22 cellular contexts compared by ENCODE assay signal in genomic region chr6:134432036-134432435, GRCh38.
DNase-seq lines count a peak whose midpoint lies in the region; ATAC-seq and TF ChIP-seq lines count a peak whose summit lies in the region.
"Had no signal": no experiment of that assay in that cellular context is flagged by ENCODE, and none has a peak within 500 bp of the region (broad histone marks: within the 10 kb centered on the region; RNA-seq: fewer than 3 reads in every experiment).

No MANE protein-coding gene starts in this region.

- no peaks in the 10 kb centered on the region for H3K79me2 ChIP-seq in fibroblast of lung (ENCODE audit: control insufficient read depth, insufficient read depth, low read length)

- no peak overlapping the region for H2AFZ ChIP-seq in fibroblast of lung (ENCODE audit: low read length)

- no peaks in the 10 kb centered on the region for H4K20me1 ChIP-seq in fibroblast of lung (ENCODE audit: control insufficient read depth, extremely low read depth, insufficient read depth, low read length)
- H4K20me1 ChIP-seq: BLaER1 had no signal

- no peaks in the 10 kb centered on the region for H3K36me3 Mint-ChIP-seq in HFFc6 (ENCODE audit: low read depth)
- no peaks in the 10 kb centered on the region for H3K36me3 Mint-ChIP-seq in activated T-helper 17 cell treated with anti-CD3 and anti-CD28 coated beads, Interleukin-2, amount 50 U/mL, for 72 hours (ENCODE audit: low read depth)

- no peak overlapping the region for H3K9ac ChIP-seq in fibroblast of lung (ENCODE audit: insufficient read depth, low read length)
- H3K9ac ChIP-seq: BLaER1 had no signal

- no peak overlapping the region for H3K4me2 ChIP-seq in fibroblast of lung (ENCODE audit: extremely low read depth, insufficient read depth, low read length)
- H3K4me2 ChIP-seq: BLaER1 had no signal

- H3K4me3 ChIP-seq in AG10803 (ENCODE audit: low read length) = no peak overlapping the region
- no peak overlapping the region for H3K4me3 ChIP-seq in fibroblast of lung (replicated peaks in 1 of 4; ENCODE audit: control extremely low read depth in 1 of 4, insufficient read depth in 1 of 4, low read depth in 3 of 4, low read length in 4 of 4)
- no peak overlapping the region for H3K4me3 ChIP-seq in neutrophil (ENCODE audit: low read depth in 1 of 2, low read length in 1 of 2)
- no peak overlapping the region for H3K4me3 ChIP-seq in right cardiac atrium (ENCODE audit: low read length)
- H3K4me3 ChIP-seq: BLaER1, HAP-1, MG63, Peyer's patch had no signal

- peaks cover 38% of the 10 kb centered on the region for H3K4me1 Mint-ChIP-seq in HFFc6 (ENCODE audit: low read depth)
- H3K4me1 Mint-ChIP-seq in activated T-helper 17 cell treated with anti-CD3 and anti-CD28 coated beads, Interleukin-2, amount 50 U/mL, for 72 hours = peaks cover 14% of the 10 kb centered on the region

- H3K27ac Mint-ChIP-seq in HFFc6 = peak overlapping the region; percentile 27; the same call in 1 of the 2 replicates
- no peak overlapping the region for H3K27ac Mint-ChIP-seq in activated T-helper 17 cell treated with anti-CD3 and anti-CD28 coated beads, Interleukin-2, amount 50 U/mL, for 72 hours
- H3K27ac Mint-ChIP-seq: CD8-positive, alpha-beta memory T cell had no signal

- H3K27ac ChIP-seq in fibroblast of lung (ENCODE audit: insufficient read depth, low read length) (peak overlapping the region; percentile 30), neutrophil (peak overlapping the region; percentile 45), right cardiac atrium (ENCODE audit: low read length) (no peak overlapping the region)
- H3K27ac ChIP-seq: BLaER1, Peyer's patch had no signal

- no peaks in the 10 kb centered on the region for H3K9me3 Mint-ChIP-seq in HFFc6
- H3K9me3 Mint-ChIP-seq in activated T-helper 17 cell treated with anti-CD3 and anti-CD28 coated beads, Interleukin-2, amount 50 U/mL, for 72 hours = no peaks in the 10 kb centered on the region
- H3K9me3 Mint-ChIP-seq: CD8-positive, alpha-beta memory T cell had no signal

- no peak overlapping the region for H3K4me3 Mint-ChIP-seq in HFFc6
- H3K4me3 Mint-ChIP-seq in activated T-helper 17 cell treated with anti-CD3 and anti-CD28 coated beads, Interleukin-2, amount 50 U/mL, for 72 hours = no peak overlapping the region
- H3K4me3 Mint-ChIP-seq: CD8-positive, alpha-beta memory T cell had no signal

- H3K27me3 ChIP-seq in fibroblast of lung (ENCODE audit: control insufficient read depth, insufficient read depth, low read length) (no peaks in the 10 kb centered on the region), neutrophil (no peaks in the 10 kb centered on the region), right cardiac atrium (ENCODE audit: control insufficient read depth, insufficient read depth) (no peaks in the 10 kb centered on the region)
- H3K27me3 ChIP-seq: BLaER1, MG63, Peyer's patch had no signal

- TF ChIP-seq CTCF in AG10803 (conservative IDR thresholded peaks at IDR 0.05; ENCODE audit: low read length) (no peak), HFFc6 (IDR thresholded peaks at IDR 0.05) (no peak), fibroblast of lung (conservative IDR thresholded peaks at IDR 0.05 in 1 of 2, IDR thresholded peaks at IDR 0.05 in 1 of 2; ENCODE audit: low read depth in 1 of 2, low read length in 2 of 2) (no peak), neutrophil (IDR thresholded peaks at IDR 0.05) (no peak)

- intact Hi-C loops in right cardiac atrium (cut with DNase I) = no loop called here

- peak; percentile 55 for DNase-seq in AG10803 (ENCODE audit: low read depth)
- DNase-seq in HFFc6 = no peak
- no peak for DNase-seq in fibroblast of lung (ENCODE audit: low read depth in 2 of 2)
- DNase-seq in NCI-H774 (lab: John Stamatoyannopoulos, UW) = no peak
- DNase-seq in H4 (ENCODE audit: low spot score) = no peak
- no peak for DNase-seq in right cardiac atrium
- DNase-seq: CD8-positive, alpha-beta memory T cell; DMS79 treated with DMSO at 0.1 percent for 48 hours; Kasumi-1; MG63; NCI-H1092 treated with DMSO at 0.1 percent for 48 hours; NCI-H146; NCI-H2029 treated with DMSO at 0.1 percent for 48 hours; NCI-H2171 treated with DMSO at 0.1 percent for 48 hours; NCI-H446 treated with DMSO at 0.1 percent for 48 hours; NCI-H69; Peyer's patch; Right ventricle myocardium superior had no signal

- H3K9me3 ChIP-seq in fibroblast of lung (ENCODE audit: control insufficient read depth, insufficient read depth, low read depth, low read length) = no peaks in the 10 kb centered on the region
- H3K9me3 ChIP-seq in neutrophil = no peaks in the 10 kb centered on the region
- H3K9me3 ChIP-seq in right cardiac atrium (ENCODE audit: control insufficient read depth, low read length) = no peaks in the 10 kb centered on the region
- H3K9me3 ChIP-seq: BLaER1, HAP-1, MG63, Peyer's patch had no signal

- H3K4me1 ChIP-seq in fibroblast of lung (ENCODE audit: control insufficient read depth, extremely low read depth, insufficient read depth, low read length) (peaks cover 3% of the 10 kb centered on the region), neutrophil (ENCODE audit: control insufficient read depth in 1 of 2, insufficient read depth in 1 of 2, low read depth in 1 of 2, low read length in 1 of 2) (peaks cover 11 to 32% of the 10 kb centered on the region in 2 experiments), right cardiac atrium (ENCODE audit: control insufficient read depth, insufficient read depth, low read length) (no peaks in the 10 kb centered on the region)
- H3K4me1 ChIP-seq: Peyer's patch had no signal

- ATAC-seq in activated T-helper 17 cell treated with anti-CD3 and anti-CD28 coated beads, Interleukin-2, amount 50 U/mL, for 72 hours (replicated peaks) = no peak
- ATAC-seq in right cardiac atrium = no peak

- no peaks in the 10 kb centered on the region for H3K36me3 ChIP-seq in fibroblast of lung (ENCODE audit: control insufficient read depth, insufficient read depth, low read length)
- H3K36me3 ChIP-seq in neutrophil = no peaks in the 10 kb centered on the region
- H3K36me3 ChIP-seq: BLaER1, HAP-1, MG63, Peyer's patch had no signal

- 48% methylated on average over 2 of the region's 2 CpGs for WGBS in right cardiac atrium

- H3K27me3 Mint-ChIP-seq in HFFc6 (ENCODE audit: insufficient read depth) = no peaks in the 10 kb centered on the region
- no peaks in the 10 kb centered on the region for H3K27me3 Mint-ChIP-seq in activated T-helper 17 cell treated with anti-CD3 and anti-CD28 coated beads, Interleukin-2, amount 50 U/mL, for 72 hours
